In the genomic region with DNA sequence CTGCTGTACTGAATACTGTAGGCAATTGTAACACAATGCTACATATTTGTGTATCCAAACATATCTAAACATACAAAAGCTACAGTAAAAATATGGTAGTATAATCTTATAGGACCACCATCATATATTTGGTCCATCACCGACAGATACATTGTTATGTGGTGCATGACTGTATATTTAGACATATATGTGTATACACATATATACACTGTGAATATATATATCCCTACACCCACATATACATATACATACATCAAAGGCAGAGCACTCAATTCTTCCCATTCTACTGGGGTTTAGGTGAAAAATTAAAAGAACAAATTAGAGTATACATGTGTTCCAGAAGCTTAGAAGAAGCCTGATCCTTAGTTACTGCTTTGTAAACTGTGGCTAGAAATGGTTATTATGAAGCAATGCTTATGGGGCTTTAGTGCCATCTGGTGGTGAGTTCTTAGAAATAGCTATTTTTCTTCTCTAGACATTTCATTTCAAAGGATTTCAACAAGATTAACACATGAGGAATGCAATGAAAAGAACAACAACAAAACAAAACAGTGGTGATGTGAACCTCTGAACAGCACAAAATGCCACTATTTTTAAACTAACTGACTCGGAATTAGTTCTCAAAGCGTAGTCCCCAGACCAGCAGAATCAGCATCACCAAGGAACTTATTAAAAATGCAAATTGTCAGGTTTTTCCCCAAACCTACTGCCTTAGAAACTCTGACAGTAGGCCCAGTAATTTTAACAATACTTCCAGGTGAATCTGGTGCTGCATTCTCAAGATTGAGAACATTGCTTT, we compare ENCODE assay signal across 8 cellular contexts. TPM values are rescaled to one million over a fixed set of nuclear protein-coding genes. Genes with fewer than 3 reads are reported as not detected.
DNase-seq lines count a peak whose midpoint lies in the region; TF ChIP-seq lines count a peak whose summit lies in the region.

No MANE protein-coding gene starts in this region.

- H3K27me3 Mint-ChIP-seq in Calu3 (ENCODE audit: unreplicated experiment) = no peaks in the 10 kb centered on the region
- H3K27me3 Mint-ChIP-seq in type B pancreatic cell = peaks cover 13% of the 10 kb centered on the region

- H3K4me3 ChIP-seq in WERI-Rb-1 (ENCODE audit: low read depth, low read length) = no peak overlapping the region

- H3K27ac ChIP-seq in WERI-Rb-1 = no peak overlapping the region

- H3K4me3 Mint-ChIP-seq in Calu3 (ENCODE audit: low read depth, unreplicated experiment) (no peak overlapping the region), type B pancreatic cell (no peak overlapping the region)

- peaks cover 43% of the 10 kb centered on the region for H3K36me3 Mint-ChIP-seq in Calu3 (ENCODE audit: insufficient read depth, unreplicated experiment)
- no peaks in the 10 kb centered on the region for H3K36me3 Mint-ChIP-seq in type B pancreatic cell

- DNase-seq in Calu3 (peak; percentile 16), GM20000 (ENCODE audit: low spot score) (peak; percentile 44), NAMALWA (ENCODE audit: low spot score) (peak; percentile 63), WERI-Rb-1 (no peak), iPS-NIHi11 (ENCODE audit: low spot score) (peak; percentile 46), type B pancreatic cell (ENCODE audit: extremely low spot score, unreplicated experiment) (no peak), NCI-H2107 treated with DMSO at 0.1 percent for 48 hours (lab: John Stamatoyannopoulos, UW; ENCODE audit: unreplicated experiment) (no peak)
- no peak for DNase-seq in activated CD4-positive, alpha-beta T cell treated with anti-CD3 and anti-CD28 coated beads for 4 hours

- no peaks in the 10 kb centered on the region for H3K36me3 ChIP-seq in WERI-Rb-1

- H3K27ac Mint-ChIP-seq in Calu3 (ENCODE audit: unreplicated experiment) (no peak overlapping the region), type B pancreatic cell (no peak overlapping the region)

- H3K9me3 ChIP-seq in WERI-Rb-1 (ENCODE audit: severe bottlenecking) = no peaks in the 10 kb centered on the region

- TF ChIP-seq CTCF in Calu3 (IDR thresholded peaks at IDR 0.05; ENCODE audit: unreplicated experiment) (peak; percentile 45), GM20000 (IDR thresholded peaks at IDR 0.05; ENCODE audit: extremely low read depth, missing control alignments) (peak; percentile 18), WERI-Rb-1 (IDR thresholded peaks at IDR 0.05; ENCODE audit: low read depth, low read length) (peak; percentile 56), type B pancreatic cell (conservative IDR thresholded peaks at IDR 0.05) (peak; percentile 85)

- intact Hi-C loops in Calu3 (cut with micrococcal nuclease; ENCODE audit: unreplicated experiment) = no loop called here

- H3K27me3 ChIP-seq in WERI-Rb-1 (ENCODE audit: insufficient read depth, low read depth, severe bottlenecking) = no peaks in the 10 kb centered on the region

- CTCF ChIA-PET in Calu3 (lab: Charles Lee) = interaction anchor here (0.9 to 1.5 kb wide), 6 partner anchors 19 to 223 kb away, joined by 3 to 9 read pairs (median 4); partner anchors contain the start of gene PKHD1

- no TSS peak for BruUV-seq in Calu3 (replicated peaks; lab: Mats Ljungman, UMichigan)

- H3K9me3 Mint-ChIP-seq in Calu3 (ENCODE audit: low read depth, unreplicated experiment) = no peaks in the 10 kb centered on the region
- H3K9me3 Mint-ChIP-seq in type B pancreatic cell = no peaks in the 10 kb centered on the region

- H3K4me1 Mint-ChIP-seq in Calu3 (ENCODE audit: low read depth, unreplicated experiment) = no peaks in the 10 kb centered on the region
- H3K4me1 Mint-ChIP-seq in type B pancreatic cell (ENCODE audit: unreplicated experiment) = no peaks in the 10 kb centered on the region

RNA-seq across cellular contexts. Expression of gene PKHD1, which starts 38.0 kb away (rescaled TPM):
- total RNA-seq in Calu3 (2022) = 23.7 and 25.2 TPM in 2 replicates
- 0.52 and 0.75 TPM in 2 replicates for total RNA-seq in type B pancreatic cell (ENCODE audit: low replicate concordance)

Comparison
In these comparisons a context has a peak if more than half of its experiments do, and no peak if none do; other contexts are left out.
1. DNase-seq: peak in Calu3 (single experiment), GM20000 (single experiment), NAMALWA (single experiment) and iPS-NIHi11 (single experiment); none in WERI-Rb-1 (single experiment), type B pancreatic cell (single experiment), NCI-H2107 treated with DMSO at 0.1 percent for 48 hours (single experiment) and activated CD4-positive, alpha-beta T cell treated with anti-CD3 and anti-CD28 coated beads for 4 hours (0 of 2).
2. CTCF ChIP-seq: peak in every context shown above with its lines; median percentile 85 in type B pancreatic cell; 56 in WERI-Rb-1; 45 in Calu3; 18 in GM20000.
3. RNA of gene PKHD1, which starts 38.0 kb away (total RNA-seq): 23.7 to 25.2 TPM in Calu3; 0.52 to 0.75 TPM in type B pancreatic cell; every median in the first group is over 10 times any median in the second.